In the genomic region with DNA sequence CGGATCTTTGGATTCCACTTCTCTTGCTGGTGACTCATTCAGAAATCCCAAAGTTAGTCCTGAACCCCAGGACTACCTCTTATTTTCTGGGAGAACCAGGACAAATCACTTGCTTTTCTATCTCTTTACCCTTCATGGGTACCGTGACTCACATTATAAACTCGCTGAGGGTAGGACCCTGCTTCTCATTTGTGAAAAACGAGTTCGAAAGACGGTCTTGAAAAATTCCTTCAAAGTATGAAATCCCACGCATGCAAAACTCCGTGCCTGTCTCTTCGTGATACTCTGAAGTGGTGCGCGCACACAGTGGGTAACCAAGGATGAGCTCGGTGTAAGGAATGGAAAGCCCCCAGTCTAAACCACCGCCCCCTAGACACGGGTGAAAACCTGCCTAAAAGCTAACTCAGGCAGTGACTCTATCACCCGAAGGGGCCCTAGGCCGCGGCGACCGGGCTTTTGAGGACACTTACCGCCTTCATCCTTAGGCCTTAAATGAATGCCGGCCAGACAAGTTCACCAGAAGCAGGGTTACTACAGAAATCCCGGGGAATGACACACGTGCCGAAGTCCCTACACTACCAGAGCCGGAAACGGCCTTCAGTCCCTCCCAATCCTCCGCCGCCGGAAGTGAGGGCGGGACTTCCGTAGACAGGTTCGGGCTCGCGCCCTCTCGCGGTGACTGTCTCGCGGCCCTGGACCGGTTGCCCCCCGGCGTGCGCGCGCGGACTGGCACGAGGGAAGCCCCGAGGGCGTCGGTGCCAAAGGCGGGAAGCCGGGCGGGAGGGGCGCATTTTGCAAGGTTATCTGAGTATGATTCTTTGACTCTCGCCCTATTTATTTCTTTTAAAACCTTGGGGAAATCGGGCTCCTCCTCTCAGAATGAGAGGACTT, we compare ENCODE assay signal across 8 cellular contexts. TPM values are rescaled to one million over a fixed set of nuclear protein-coding genes. Genes with fewer than 3 reads are reported as not detected.
DNase-seq lines count a peak whose midpoint lies in the region; ATAC-seq and TF ChIP-seq lines count a peak whose summit lies in the region.

A gene with protein sequence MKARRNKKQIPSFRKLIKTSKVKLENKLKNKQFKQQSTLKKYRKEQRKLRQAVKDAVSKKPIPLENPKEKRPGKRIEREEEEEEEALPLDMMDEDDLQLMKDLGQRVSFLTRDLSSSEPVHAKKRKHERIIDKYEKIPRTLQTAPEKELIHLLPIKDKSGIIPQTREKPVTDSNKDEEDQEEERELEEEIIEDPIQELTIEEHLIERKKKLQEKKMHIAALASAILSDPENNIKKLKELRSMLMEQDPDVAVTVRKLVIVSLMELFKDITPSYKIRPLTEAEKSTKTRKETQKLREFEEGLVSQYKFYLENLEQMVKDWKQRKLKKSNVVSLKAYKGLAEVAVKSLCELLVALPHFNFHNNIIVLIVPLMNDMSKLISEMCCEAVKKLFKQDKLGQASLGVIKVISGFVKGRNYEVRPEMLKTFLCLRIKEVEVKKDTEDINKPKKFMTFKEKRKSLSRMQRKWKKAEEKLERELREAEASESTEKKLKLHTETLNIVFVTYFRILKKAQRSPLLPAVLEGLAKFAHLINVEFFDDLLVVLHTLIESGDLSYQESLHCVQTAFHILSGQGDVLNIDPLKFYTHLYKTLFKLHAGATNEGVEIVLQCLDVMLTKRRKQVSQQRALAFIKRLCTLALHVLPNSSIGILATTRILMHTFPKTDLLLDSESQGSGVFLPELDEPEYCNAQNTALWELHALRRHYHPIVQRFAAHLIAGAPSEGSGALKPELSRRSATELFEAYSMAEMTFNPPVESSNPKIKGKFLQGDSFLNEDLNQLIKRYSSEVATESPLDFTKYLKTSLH (minus strand): TSS at position 580 of the 891 bp plus-strand sequence. CDS start 101 bp downstream, at position 479.

- H3K4me1 Mint-ChIP-seq in T-helper 1 cell treated with Interleukin-12 subunit alpha and Interleukin-12 subunit beta and Interleukin-4 antibody, amounts not matched to agents 30 μg/mL and 1 μg/mL, for 36 hours (ENCODE audit: low read depth): peaks cover 22% of the 10 kb centered on the region

- no peaks in the 10 kb centered on the region for H3K27me3 ChIP-seq in prostate gland (replicated peaks; ENCODE audit: insufficient read depth)

- TF ChIP-seq CTCF in GM13977 (IDR thresholded peaks at IDR 0.05; ENCODE audit: extremely low read depth, insufficient read depth, missing control alignments): peak; percentile 86
- TF ChIP-seq CTCF in prostate gland (IDR thresholded peaks at IDR 0.05): peak; percentile 84 to 96 (median 86)

- TF ChIP-seq POLR2A in prostate gland (IDR thresholded peaks at IDR 0.05): peak; percentile 16

- ATAC-seq in HG02870 (IDR thresholded peaks at IDR 0.05; ENCODE audit: unreplicated experiment): peak; percentile 99
- peak; percentile 100 for ATAC-seq in left ventricle myocardium superior

- peak within 1 kb of the TSS; percentile 95 for H3K4me3 Mint-ChIP-seq in T-helper 1 cell treated with Interleukin-12 subunit alpha and Interleukin-12 subunit beta and Interleukin-4 antibody, amounts not matched to agents 30 μg/mL and 1 μg/mL, for 36 hours

- H3K9me3 Mint-ChIP-seq in T-helper 1 cell treated with Interleukin-12 subunit alpha and Interleukin-12 subunit beta and Interleukin-4 antibody, amounts not matched to agents 30 μg/mL and 1 μg/mL, for 36 hours: no peaks in the 10 kb centered on the region

- intact Hi-C loops in left ventricle myocardium superior (cut with micrococcal nuclease): no loop called here
- intact Hi-C loops in prostate gland (cut with DNase I): loop anchor here (2.0 to 10.0 kb wide), 2 partner anchors 82 to 446 kb away; no protein-coding TSS in a partner anchor

- H3K4me1 ChIP-seq in prostate gland (replicated peaks): no peaks in the 10 kb centered on the region
- H3K4me1 ChIP-seq in urinary bladder (ENCODE audit: insufficient read depth): peaks cover 2% of the 10 kb centered on the region

- under 1% methylated on average over 55 of the region's 55 CpGs for WGBS in prostate gland
- under 1% methylated on average over 55 of the region's 55 CpGs for WGBS in urinary bladder

- H3K27ac Mint-ChIP-seq in T-helper 1 cell treated with Interleukin-12 subunit alpha and Interleukin-12 subunit beta and Interleukin-4 antibody, amounts not matched to agents 30 μg/mL and 1 μg/mL, for 36 hours: peak within 1 kb of the TSS; percentile 96

- peaks cover 17% of the 10 kb centered on the region for H3K36me3 Mint-ChIP-seq in T-helper 1 cell treated with Interleukin-12 subunit alpha and Interleukin-12 subunit beta and Interleukin-4 antibody, amounts not matched to agents 30 μg/mL and 1 μg/mL, for 36 hours (ENCODE audit: low read depth)

- DNase-seq in GM13977 (ENCODE audit: low spot score) (peak; percentile 89), NCI-H1694 (lab: John Stamatoyannopoulos, UW) (peak; percentile 78), left ventricle myocardium superior (peak; percentile 98), prostate gland (ENCODE audit: low spot score) (peak; percentile 93)

- peak within 1 kb of the TSS; percentile 37 to 58 for H3K4me3 ChIP-seq in prostate gland
- H3K4me3 ChIP-seq in urinary bladder (ENCODE audit: low read depth, low read length): peak within 1 kb of the TSS; percentile 67

- H3K36me3 ChIP-seq in prostate gland (no peaks in the 10 kb centered on the region), urinary bladder (ENCODE audit: insufficient read depth) (peaks cover under 1% of the 10 kb centered on the region)

- no peaks in the 10 kb centered on the region for H3K9me3 ChIP-seq in prostate gland

- in situ Hi-C loops in GM13977 (cut with MboI; ENCODE audit: low pct_unique_long_range_greater_than_20kb, low sequenced_read_pairs, unreplicated experiment): no loop called here

- peak within 1 kb of the TSS; percentile 81 for H3K27ac ChIP-seq in angular gyrus (ENCODE audit: low read depth, low read length)
- H3K27ac ChIP-seq in prostate gland: peak within 1 kb of the TSS; percentile 18 to 39
- H3K27ac ChIP-seq in urinary bladder (ENCODE audit: low read depth): no peak within 1 kb of the TSS

- H3K27me3 Mint-ChIP-seq in T-helper 1 cell treated with Interleukin-12 subunit alpha and Interleukin-12 subunit beta and Interleukin-4 antibody, amounts not matched to agents 30 μg/mL and 1 μg/mL, for 36 hours (ENCODE audit: low read depth): peaks cover 17% of the 10 kb centered on the region

RNA-seq across cellular contexts. Expression of the gene that starts here (rescaled TPM):
- total RNA-seq in left ventricle myocardium superior (11.0 TPM), prostate gland (10 to 100 TPM; 15.6 to 15.8 TPM), urinary bladder (43.2 TPM)
- 7.5 TPM for polyA plus RNA-seq in urinary bladder
